1 cellular context compared by ENCODE assay signal in the genomic region with DNA sequence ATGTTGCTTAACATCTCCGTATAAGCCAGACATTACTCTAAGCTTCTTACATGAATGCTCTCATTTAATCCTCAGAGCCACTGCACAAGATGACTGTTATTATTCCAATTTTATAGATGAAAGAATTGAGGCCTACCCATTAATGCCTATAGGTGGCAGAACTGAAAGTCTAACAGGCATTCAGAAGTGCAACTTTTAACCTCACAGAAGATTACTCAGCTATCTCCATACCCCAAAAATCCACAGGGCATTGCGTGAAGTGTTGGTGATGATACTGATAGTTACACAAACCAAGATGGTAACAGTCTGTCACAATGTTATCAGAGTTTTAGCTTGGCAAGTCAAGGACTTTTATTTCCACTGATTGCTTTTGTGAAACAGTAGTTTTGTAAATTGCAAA.
TF ChIP-seq lines count a peak whose summit lies in the region.

No MANE protein-coding gene starts in this region.

TF ChIP-seq in GM23338, 12 proteins besides CTCF, POLR2A, EP300 and RAD21 (continued from another document):
- TF ChIP-seq POLR2AphosphoS5 (IDR thresholded peaks at IDR 0.05; ENCODE audit: low read depth) (no peak), EZH2phosphoT487 (IDR thresholded peaks at IDR 0.05; ENCODE audit: unreplicated experiment) (no peak)
